Comparison of ENCODE assay signal across 24 cellular contexts in the genomic region with DNA sequence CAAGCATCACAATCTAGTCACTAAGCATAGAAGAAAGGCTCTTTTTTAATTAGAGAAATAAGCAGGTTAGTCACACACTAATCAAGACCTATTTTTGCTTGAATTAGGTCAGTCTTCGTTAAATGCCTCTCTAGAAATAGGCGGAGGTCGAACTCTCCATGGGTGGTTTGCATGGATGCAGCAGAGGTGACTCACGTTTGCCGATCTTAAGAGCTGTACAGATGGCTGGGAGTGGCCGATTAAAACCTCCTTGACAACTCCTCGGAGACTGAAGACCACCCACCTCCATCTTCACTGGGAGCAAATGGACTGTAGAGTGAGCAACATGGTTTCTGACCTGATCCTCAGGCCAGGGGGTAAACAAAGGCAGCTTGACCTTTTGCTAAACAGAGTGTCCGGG.
"Had no signal": no experiment of that assay in that cellular context is flagged by ENCODE, and none has a peak within 500 bp of the region (broad histone marks: within the 10 kb centered on the region; RNA-seq: fewer than 3 reads in every experiment).

No MANE protein-coding gene starts in this region.

- H3K9me3 Mint-ChIP-seq: activated T-cell treated with anti-CD3 and anti-CD28 coated beads, Interleukin-2, amount 50 U/mL, for 24 hours; activated T-helper 17 cell treated with anti-CD3 and anti-CD28 coated beads, Interleukin-2, amount 50 U/mL, for 72 hours; memory B cell; natural killer cell treated with Interleukin-12 subunit alpha and Interleukin-12 subunit beta and Interleukin-15 and Interleukin-18, amount 100 ng/mL, for 72 hours; T-cell; T-helper 2 cell treated with Interferon-gamma antibody and Interleukin-4, amounts not matched to agents 5 μg/mL and 100 μg/mL, for 36 hours; type B pancreatic cell had no signal

- H3K9me3 ChIP-seq: adrenal gland, ascending aorta, breast epithelium, colonic mucosa, sigmoid colon, thoracic aorta had no signal

- H2AFZ ChIP-seq: parathyroid adenoma had no signal

- DNase-seq: activated CD4-positive, CD25-positive, alpha-beta regulatory T cell treated with anti-CD3 and anti-CD28 coated beads, Interleukin-2, amount 50 U/mL, for 72 hours; activated CD8-positive, alpha-beta memory T cell treated with anti-CD3 and anti-CD28 coated beads for 24 hours; activated CD8-positive, alpha-beta memory T cell treated with anti-CD3 and anti-CD28 coated beads, Interleukin-2, amount 50 U/mL, for 4 hours; activated T-cell treated with anti-CD3 and anti-CD28 coated beads, Interleukin-2, amount 50 U/mL, for 24 hours; adrenal gland; colonic mucosa; dorsolateral prefrontal cortex; heart right ventricle; left colon; sigmoid colon; stimulated activated CD4-positive, alpha-beta T cell treated with anti-CD3 and anti-CD28 coated beads, Interleukin-4, amount 100 ng/mL, for 1 hour; stimulated activated naive CD4-positive, alpha-beta T cell; T-cell; WERI-Rb-1 had no signal

- H3K27me3 ChIP-seq: adrenal gland, ascending aorta, breast epithelium, colonic mucosa, sigmoid colon had no signal

- H3K4me3 ChIP-seq: adrenal gland, ascending aorta, breast epithelium, colonic mucosa, dorsolateral prefrontal cortex, heart right ventricle, sigmoid colon, thoracic aorta had no signal

- H3K4me1 Mint-ChIP-seq: activated T-helper 17 cell treated with anti-CD3 and anti-CD28 coated beads, Interleukin-2, amount 50 U/mL, for 72 hours; memory B cell; T-cell had no signal

- H3K4me1 ChIP-seq: adrenal gland, ascending aorta, breast epithelium, colonic mucosa, heart right ventricle, parathyroid adenoma, sigmoid colon had no signal

- H3K4me3 Mint-ChIP-seq: activated naive CD8-positive, alpha-beta T cell; activated T-cell treated with anti-CD3 and anti-CD28 coated beads, Interleukin-2, amount 50 U/mL, for 24 hours; activated T-helper 17 cell treated with anti-CD3 and anti-CD28 coated beads, Interleukin-2, amount 50 U/mL, for 72 hours; memory B cell; natural killer cell treated with Interleukin-12 subunit alpha and Interleukin-12 subunit beta and Interleukin-15 and Interleukin-18, amount 100 ng/mL, for 72 hours; T-cell; T-helper 2 cell treated with Interferon-gamma antibody and Interleukin-4, amounts not matched to agents 5 μg/mL and 100 μg/mL, for 36 hours; type B pancreatic cell had no signal

- H3K36me3 Mint-ChIP-seq: activated naive CD8-positive, alpha-beta T cell; memory B cell; natural killer cell treated with Interleukin-12 subunit alpha and Interleukin-12 subunit beta and Interleukin-15 and Interleukin-18, amount 100 ng/mL, for 72 hours; T-cell; type B pancreatic cell had no signal

- H3K36me3 ChIP-seq: adrenal gland, ascending aorta, breast epithelium, colonic mucosa, heart right ventricle, sigmoid colon, thoracic aorta, WERI-Rb-1 had no signal

- H3K27ac ChIP-seq: adrenal gland, ascending aorta, breast epithelium, colonic mucosa, dorsolateral prefrontal cortex, heart right ventricle, parathyroid adenoma, sigmoid colon, thoracic aorta, WERI-Rb-1 had no signal

- H3K79me2 ChIP-seq: parathyroid adenoma had no signal

- ATAC-seq: activated T-helper 17 cell treated with anti-CD3 and anti-CD28 coated beads, Interleukin-2, amount 50 U/mL, for 72 hours; heart right ventricle; left colon; natural killer cell treated with Interleukin-12 subunit alpha and Interleukin-12 subunit beta and Interleukin-15 and Interleukin-18, amount 100 ng/mL, for 72 hours; T-cell had no signal

- H3K27ac Mint-ChIP-seq: activated naive CD8-positive, alpha-beta T cell; activated T-cell treated with anti-CD3 and anti-CD28 coated beads, Interleukin-2, amount 50 U/mL, for 24 hours; activated T-helper 17 cell treated with anti-CD3 and anti-CD28 coated beads, Interleukin-2, amount 50 U/mL, for 72 hours; memory B cell; natural killer cell treated with Interleukin-12 subunit alpha and Interleukin-12 subunit beta and Interleukin-15 and Interleukin-18, amount 100 ng/mL, for 72 hours; T-cell; T-helper 2 cell treated with Interferon-gamma antibody and Interleukin-4, amounts not matched to agents 5 μg/mL and 100 μg/mL, for 36 hours; type B pancreatic cell had no signal
